In the genomic region with DNA sequence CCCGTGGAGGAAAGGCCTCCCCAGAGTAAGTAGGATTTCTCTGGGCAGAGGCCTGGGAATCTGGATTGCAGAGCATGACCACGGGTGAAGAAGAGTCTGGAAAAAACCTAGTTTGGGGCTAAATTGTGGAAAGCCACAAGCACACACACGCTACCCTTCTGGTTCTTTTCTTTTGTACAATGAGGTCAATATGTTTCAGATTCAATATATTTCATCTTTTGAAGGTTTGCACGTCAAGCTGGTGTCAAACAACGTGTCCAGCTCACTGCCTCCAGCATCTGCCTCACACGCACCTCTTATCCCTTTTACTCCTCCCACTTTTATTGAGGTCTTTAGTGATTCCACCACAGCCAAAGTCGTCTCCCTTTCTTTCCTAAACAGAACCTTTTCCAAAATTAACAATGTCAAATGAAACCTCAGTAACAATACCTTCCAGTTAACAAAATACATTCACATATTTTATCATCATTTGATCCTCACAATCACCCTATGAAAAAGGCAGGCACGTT, we compare ENCODE assay signal across 8 cellular contexts. TPM values are rescaled to one million over a fixed set of nuclear protein-coding genes. Genes with fewer than 3 reads are reported as not detected.
DNase-seq lines count a peak whose midpoint lies in the region; ATAC-seq and TF ChIP-seq lines count a peak whose summit lies in the region.

No MANE protein-coding gene starts in this region.

- DNase-seq in SW480 (ENCODE audit: low spot score) (peak; percentile 2), right cardiac atrium (peak in 1 of 3 donors; percentile 37), stomach (no peak), RPMI8226 (no peak), iPS-NIHi7 (ENCODE audit: extremely low spot score) (no peak)

- H3K27ac ChIP-seq in BLaER1 treated with 17β-estradiol and CSF1 and Interleukin-3, amounts not matched to agents 10 nM and 100 nM: peak overlapping the region in 10 of 11 experiments; percentile 48 to 91 (median 84); a peak in 20 of 22 replicates
- H3K27ac ChIP-seq in right cardiac atrium (ENCODE audit: low read length) (peak overlapping the region; percentile 73), stomach (peak overlapping the region; percentile 54 to 91 (median 84))

- TF ChIP-seq EP300 in stomach (IDR thresholded peaks at IDR 0.05): no peak

- 33% methylated on average over 8 of the region's 8 CpGs for WGBS in right cardiac atrium
- WGBS in stomach, 5 donors: 25 to 31% (median 29%) methylated on average over 8 of the region's 8 CpGs

- H3K27me3 ChIP-seq in BLaER1 treated with 17β-estradiol and CSF1 and Interleukin-3, amounts not matched to agents 10 nM and 100 nM: no peaks in the 10 kb centered on the region
- H3K27me3 ChIP-seq in right cardiac atrium (ENCODE audit: control insufficient read depth, insufficient read depth) (no peaks in the 10 kb centered on the region), stomach (no peaks in the 10 kb centered on the region)

- intact Hi-C loops in right cardiac atrium (cut with DNase I): loop anchor here in 2 of 4 donors (5.0 kb wide), 2 partner anchors 52 to 177 kb away; no protein-coding TSS in a partner anchor
- intact Hi-C loops in stomach (cut with DNase I; ENCODE audit: low total_unique reads): no loop called here

- peaks cover 0 to under 1% (median 0%) of the 10 kb centered on the region in 11 experiments; a peak in 2 of 22 replicates for H3K36me3 ChIP-seq in BLaER1 treated with 17β-estradiol and CSF1 and Interleukin-3, amounts not matched to agents 10 nM and 100 nM
- H3K36me3 ChIP-seq in stomach: no peaks in the 10 kb centered on the region

- no peak for TF ChIP-seq POLR2A in stomach (IDR thresholded peaks at IDR 0.05)

- no peak for TF ChIP-seq CTCF in stomach (IDR thresholded peaks at IDR 0.05)

- peak overlapping the region; percentile 81 to 93 (median 90) for H3K4me2 ChIP-seq in BLaER1 treated with 17β-estradiol and CSF1 and Interleukin-3, amounts not matched to agents 10 nM and 100 nM

- peaks cover 0 to 29% (median 8%) of the 10 kb centered on the region in 11 experiments; a peak in 11 of 22 replicates for H4K20me1 ChIP-seq in BLaER1 treated with 17β-estradiol and CSF1 and Interleukin-3, amounts not matched to agents 10 nM and 100 nM

- peaks cover 0 to 10% (median 8%) of the 10 kb centered on the region in 11 experiments; a peak in 14 of 22 replicates for H3K9me3 ChIP-seq in BLaER1 treated with 17β-estradiol and CSF1 and Interleukin-3, amounts not matched to agents 10 nM and 100 nM (replicated peaks in 1 of 11)
- H3K9me3 ChIP-seq in right cardiac atrium (ENCODE audit: control insufficient read depth, low read length) (no peaks in the 10 kb centered on the region), stomach (no peaks in the 10 kb centered on the region)

- peak overlapping the region; percentile 91 to 98 (median 96) for H3K4me3 ChIP-seq in BLaER1 treated with 17β-estradiol and CSF1 and Interleukin-3, amounts not matched to agents 10 nM and 100 nM
- H3K4me3 ChIP-seq in right cardiac atrium (ENCODE audit: low read length): peak overlapping the region; percentile 92
- H3K4me3 ChIP-seq in stomach: peak overlapping the region; percentile 79 to 99 (median 97)

- peak overlapping the region; percentile 81 to 94 (median 91) for H3K9ac ChIP-seq in BLaER1 treated with 17β-estradiol and CSF1 and Interleukin-3, amounts not matched to agents 10 nM and 100 nM

- ATAC-seq in GM21576 (IDR thresholded peaks at IDR 0.05; ENCODE audit: unreplicated experiment): peak; percentile 2
- ATAC-seq in right cardiac atrium: no peak
- ATAC-seq in HG02840 (IDR thresholded peaks at IDR 0.05; ENCODE audit: low FRiP score, unreplicated experiment): no peak

- peaks cover 24 to 37% (median 32%) of the 10 kb centered on the region in 10 experiments for H3K4me1 ChIP-seq in BLaER1 treated with 17β-estradiol and CSF1 and Interleukin-3, amounts not matched to agents 10 nM and 100 nM
- H3K4me1 ChIP-seq in right cardiac atrium (ENCODE audit: control insufficient read depth, insufficient read depth, low read length) (no peaks in the 10 kb centered on the region), stomach (peaks cover 0 to 40% (median 15%) of the 10 kb centered on the region in 4 donors)

RNA-seq across cellular contexts. Expression of a gene that starts 0.8 kb away (rescaled TPM):
- total RNA-seq in right cardiac atrium: 100 to 1,000 TPM in 3 of 4 donors, 10 to 100 TPM in 1; 95.3 to 120 (median 107) TPM
- polyA plus RNA-seq in right cardiac atrium: 30.2 TPM
- 100 to 1,000 TPM in 2 of 5 donors, 10 to 100 TPM in 3; 18.2 to 238 (median 36.5) TPM for total RNA-seq in stomach
- polyA plus RNA-seq in stomach: 10 to 100 TPM; 12.5 to 28.9 (median 28.6) TPM
